In the genomic region with DNA sequence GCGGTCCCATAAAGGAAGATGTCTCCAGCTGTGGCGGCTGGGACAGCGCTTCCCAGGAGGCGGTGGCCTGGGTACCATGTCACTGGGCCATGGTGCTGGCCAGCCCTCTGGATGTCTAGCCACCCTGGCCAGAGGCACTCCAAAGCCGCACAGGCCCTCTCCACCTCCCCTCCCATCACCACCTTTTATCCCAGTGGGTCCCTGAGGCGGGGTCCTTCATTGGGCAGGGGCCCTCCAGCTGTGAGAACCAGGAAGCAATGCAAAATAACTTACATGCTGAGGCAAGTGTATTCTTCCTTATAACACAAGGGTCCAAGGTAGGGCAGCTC, we compare ENCODE assay signal across 19 cellular contexts.
"Had no signal": no experiment of that assay in that cellular context is flagged by ENCODE, and none has a peak within 500 bp of the region (broad histone marks: within the 10 kb centered on the region; RNA-seq: fewer than 3 reads in every experiment).

No MANE protein-coding gene starts in this region.

- H3K36me3 Mint-ChIP-seq: activated CD4-positive, alpha-beta memory T cell treated with anti-CD3 and anti-CD28 coated beads for 36 hours; brain; naive thymus-derived CD4-positive, alpha-beta T cell had no signal

- DNase-seq: activated CD4-positive, alpha-beta memory T cell treated with anti-CD3 and anti-CD28 coated beads for 36 hours; activated CD4-positive, alpha-beta T cell treated with anti-CD3 and anti-CD28 coated beads for 48 hours; activated gamma-delta T cell; activated naive CD4-positive, alpha-beta T cell treated with anti-CD3 and anti-CD28 coated beads, Interleukin-2, amount 50 U/mL, for 16 hours; activated naive CD8-positive, alpha-beta T cell treated with anti-CD3 and anti-CD28 coated beads, Interleukin-2, amount 50 U/mL, for 24 hours; activated T-cell treated with anti-CD3 and anti-CD28 coated beads, Interleukin-2, amount 50 U/mL, for 48 hours; central memory CD4-positive, alpha-beta T cell; naive thymus-derived CD4-positive, alpha-beta T cell; stimulated activated CD4-positive, alpha-beta T cell treated with anti-CD3 and anti-CD28 coated beads, Interleukin-2, amount 100 ng/mL, for 48 hours; stimulated activated naive CD4-positive, alpha-beta T cell had no signal

- H3K36me3 ChIP-seq: gastroesophageal sphincter, heart left ventricle had no signal

- H3K4me3 ChIP-seq: coronary artery, gastroesophageal sphincter, heart left ventricle, lung had no signal

- H3K4me3 Mint-ChIP-seq: activated CD4-positive, alpha-beta memory T cell treated with anti-CD3 and anti-CD28 coated beads for 36 hours; activated naive CD8-positive, alpha-beta T cell treated with anti-CD3 and anti-CD28 coated beads, Interleukin-2, amount 50 U/mL, for 24 hours; endodermal cell; naive thymus-derived CD4-positive, alpha-beta T cell; neural crest cell had no signal

- H3K4me1 Mint-ChIP-seq: activated naive CD8-positive, alpha-beta T cell treated with anti-CD3 and anti-CD28 coated beads, Interleukin-2, amount 50 U/mL, for 24 hours; naive thymus-derived CD4-positive, alpha-beta T cell had no signal

- ATAC-seq: gastroesophageal sphincter, left lobe of liver had no signal

- H3K27ac ChIP-seq: coronary artery, gastroesophageal sphincter had no signal

- H3K9me3 Mint-ChIP-seq: activated CD4-positive, alpha-beta memory T cell treated with anti-CD3 and anti-CD28 coated beads for 36 hours; activated naive CD8-positive, alpha-beta T cell treated with anti-CD3 and anti-CD28 coated beads, Interleukin-2, amount 50 U/mL, for 24 hours; brain; endodermal cell; naive thymus-derived CD4-positive, alpha-beta T cell; neural crest cell had no signal

- H3K27me3 ChIP-seq: heart left ventricle had no signal

- H3K27ac Mint-ChIP-seq: activated CD4-positive, alpha-beta memory T cell treated with anti-CD3 and anti-CD28 coated beads for 36 hours; activated naive CD8-positive, alpha-beta T cell treated with anti-CD3 and anti-CD28 coated beads, Interleukin-2, amount 50 U/mL, for 24 hours; endodermal cell; naive thymus-derived CD4-positive, alpha-beta T cell had no signal

- H3K9me3 ChIP-seq: gastroesophageal sphincter, heart left ventricle had no signal

- H3K27me3 Mint-ChIP-seq: activated CD4-positive, alpha-beta memory T cell treated with anti-CD3 and anti-CD28 coated beads for 36 hours; activated naive CD8-positive, alpha-beta T cell treated with anti-CD3 and anti-CD28 coated beads, Interleukin-2, amount 50 U/mL, for 24 hours; naive thymus-derived CD4-positive, alpha-beta T cell had no signal

- FAIRE-seq: keratinocyte had no signal
